In genomic region chr1:81142099-81142776, GRCh38 we compare ENCODE assay signal across 19 cellular contexts.
DNase-seq lines count a peak whose midpoint lies in the region; ATAC-seq, FAIRE-seq and TF ChIP-seq lines count a peak whose summit lies in the region.
"Had no signal": no experiment of that assay in that cellular context is flagged by ENCODE, and none has a peak within 500 bp of the region (broad histone marks: within the 10 kb centered on the region; RNA-seq: fewer than 3 reads in every experiment).

No MANE protein-coding gene starts in this region.

- H3K9ac ChIP-seq in astrocyte (ENCODE audit: low read length): no peak overlapping the region

- H2AFZ ChIP-seq in astrocyte (ENCODE audit: low read depth, low read length): no peak overlapping the region

- H3K4me2 ChIP-seq in astrocyte (ENCODE audit: low read length): no peak overlapping the region

- H3K4me1 ChIP-seq in astrocyte (ENCODE audit: insufficient read depth, low read length) (peaks cover 5% of the 10 kb centered on the region), small intestine (ENCODE audit: control insufficient read depth in 2 of 2, insufficient read depth in 1 of 2, low read depth in 1 of 2, low read length in 1 of 2) (no peaks in the 10 kb centered on the region)
- H3K4me1 ChIP-seq: right lobe of liver had no signal

- H3K36me3 ChIP-seq in astrocyte (ENCODE audit: insufficient read depth, low read length): no peaks in the 10 kb centered on the region
- H3K36me3 ChIP-seq in small intestine (ENCODE audit: control insufficient read depth in 2 of 2, insufficient read depth in 2 of 2, low read length in 2 of 2): no peaks in the 10 kb centered on the region
- H3K36me3 ChIP-seq: right lobe of liver had no signal

- H4K20me1 ChIP-seq in astrocyte (ENCODE audit: insufficient read depth, low read length): no peaks in the 10 kb centered on the region

- no peaks in the 10 kb centered on the region for H3K79me2 ChIP-seq in astrocyte (ENCODE audit: insufficient read depth, low read length)

- H3K9me3 ChIP-seq in astrocyte (ENCODE audit: insufficient read depth, low read depth, low read length) (no peaks in the 10 kb centered on the region), small intestine (ENCODE audit: control insufficient read depth, low read depth) (no peaks in the 10 kb centered on the region)
- H3K9me3 ChIP-seq in CD4-positive, alpha-beta T cell (ENCODE audit: control insufficient read depth, low read length): no peaks in the 10 kb centered on the region
- H3K9me3 ChIP-seq: right lobe of liver had no signal

- no peak for ATAC-seq in CD4-positive, alpha-beta T cell (ENCODE audit: poor library complexity)
- ATAC-seq: HCT116, right lobe of liver had no signal

- peak overlapping the region; percentile 55 for H3K27ac Mint-ChIP-seq in astrocyte (ENCODE audit: unreplicated experiment)
- no peak overlapping the region for H3K27ac Mint-ChIP-seq in CD4-positive, alpha-beta T cell
- H3K27ac Mint-ChIP-seq: T-helper 2 cell treated with Interferon-gamma antibody and Interleukin-4, amounts not matched to agents 5 μg/mL and 100 μg/mL, for 36 hours had no signal

- no peaks in the 10 kb centered on the region for H3K27me3 Mint-ChIP-seq in astrocyte (ENCODE audit: low read depth, unreplicated experiment)
- H3K27me3 Mint-ChIP-seq in CD4-positive, alpha-beta T cell: no peaks in the 10 kb centered on the region
- H3K27me3 Mint-ChIP-seq: central memory CD8-positive, alpha-beta T cell had no signal

- DNase-seq in H54 (ENCODE audit: insufficient read length, low spot score) (no peak), astrocyte (ENCODE audit: low read depth) (peak; percentile 75), fibroblast of the conjunctiva (ENCODE audit: low read depth) (peak; percentile 28), small intestine (peak; percentile 28), NCI-H526 (lab: John Stamatoyannopoulos, UW) (no peak), globus pallidus (ENCODE audit: low spot score) (no peak)
- no peak for DNase-seq in CD4-positive, alpha-beta T cell
- DNase-seq: activated naive CD4-positive, alpha-beta T cell treated with anti-CD3 and anti-CD28 coated beads, Interleukin-2, amount 50 U/mL, for 16 hours; head of caudate nucleus; left cardiac atrium; NCI-H1092 treated with DMSO at 0.1 percent for 48 hours; NCI-H2171; right lobe of liver; Right ventricle myocardium superior; stimulated activated CD4-positive, alpha-beta T cell treated with anti-CD3 and anti-CD28 coated beads, Interleukin-2, amount 100 ng/mL, for 48 hours; stimulated activated CD8-positive, alpha-beta memory T cell treated with anti-CD3 and anti-CD28 coated beads, Interleukin-4, amount 100 ng/mL, for 48 hours had no signal

- H3K27me3 ChIP-seq in astrocyte (ENCODE audit: insufficient read depth, low read length): no peaks in the 10 kb centered on the region
- no peaks in the 10 kb centered on the region for H3K27me3 ChIP-seq in small intestine (ENCODE audit: control insufficient read depth in 2 of 2, insufficient read depth in 2 of 2, low read length in 2 of 2)
- H3K27me3 ChIP-seq in CD4-positive, alpha-beta T cell (ENCODE audit: control insufficient read depth, insufficient read depth, low read length): no peaks in the 10 kb centered on the region
- H3K27me3 ChIP-seq: right lobe of liver had no signal

- intact Hi-C loops in CD4-positive, alpha-beta T cell (cut with DNase I, micrococcal nuclease): no loop called here

- H3K4me3 ChIP-seq in astrocyte (ENCODE audit: insufficient read depth, low read depth, low read length) (no peak overlapping the region), small intestine (ENCODE audit: low read depth in 1 of 2, low read length in 2 of 2) (no peak overlapping the region)
- H3K4me3 ChIP-seq: right lobe of liver had no signal

- POLR2A ChIA-PET in CD4-positive, alpha-beta T cell (lab: Charles Lee): no interaction called here

- FAIRE-seq in H54 (lab: Jason Lieb, UNC) (peak; percentile 62), astrocyte (lab: Jason Lieb, UNC) (peak; percentile 93), small intestine (lab: Jason Lieb, UNC) (no peak)

- H3K4me1 Mint-ChIP-seq in astrocyte (ENCODE audit: low read depth, unreplicated experiment): peaks cover 18% of the 10 kb centered on the region
- H3K4me1 Mint-ChIP-seq in CD4-positive, alpha-beta T cell (ENCODE audit: low read depth): no peaks in the 10 kb centered on the region
- H3K4me1 Mint-ChIP-seq: central memory CD8-positive, alpha-beta T cell had no signal

- CTCF ChIA-PET in CD4-positive, alpha-beta T cell (lab: Charles Lee): no interaction called here

- H3K9me3 Mint-ChIP-seq in astrocyte (ENCODE audit: unreplicated experiment): no peaks in the 10 kb centered on the region
- H3K9me3 Mint-ChIP-seq in CD4-positive, alpha-beta T cell: peaks cover 9% of the 10 kb centered on the region

- H3K36me3 Mint-ChIP-seq in astrocyte (ENCODE audit: low read depth, unreplicated experiment): no peaks in the 10 kb centered on the region
- H3K36me3 Mint-ChIP-seq in CD4-positive, alpha-beta T cell (ENCODE audit: low read depth): no peaks in the 10 kb centered on the region

- 23 to 68% (median 41%) methylated on average over 1 of the region's 1 CpG for WGBS in small intestine, 3 donors

- no peak for TF ChIP-seq CTCF in astrocyte (IDR thresholded peaks at IDR 0.05; ENCODE audit: insufficient read depth, low read depth, low read length)
- TF ChIP-seq CTCF in CD4-positive, alpha-beta T cell (IDR thresholded peaks at IDR 0.05): no peak

- no peak for TF ChIP-seq POLR2A in H54 (IDR thresholded peaks at IDR 0.05; ENCODE audit: low read depth, low read length)

- H3K27ac ChIP-seq in astrocyte (ENCODE audit: low read depth, low read length) (peak overlapping the region; percentile 4), small intestine (ENCODE audit: low read depth in 1 of 2, low read length in 1 of 2) (no peak overlapping the region)
- H3K27ac ChIP-seq in CD4-positive, alpha-beta T cell (ENCODE audit: low read depth, low read length): no peak overlapping the region
- H3K27ac ChIP-seq: right lobe of liver had no signal

- no peak overlapping the region for H3K4me3 Mint-ChIP-seq in astrocyte (ENCODE audit: unreplicated experiment)
- no peak overlapping the region for H3K4me3 Mint-ChIP-seq in CD4-positive, alpha-beta T cell
- H3K4me3 Mint-ChIP-seq: central memory CD8-positive, alpha-beta T cell; T-helper 2 cell treated with Interferon-gamma antibody and Interleukin-4, amounts not matched to agents 5 μg/mL and 100 μg/mL, for 36 hours had no signal

Comparison
In these comparisons a context has a peak if more than half of its experiments do, and no peak if none do; other contexts are left out.
1. DNase-seq: peak in astrocyte (single experiment), fibroblast of the conjunctiva (single experiment) and small intestine (single experiment); none in H54 (single experiment), NCI-H526 (0 of 2), CD4-positive, alpha-beta T cell (0 of 10) and globus pallidus (single experiment).